1 cellular context compared by ENCODE assay signal in the genomic region with DNA sequence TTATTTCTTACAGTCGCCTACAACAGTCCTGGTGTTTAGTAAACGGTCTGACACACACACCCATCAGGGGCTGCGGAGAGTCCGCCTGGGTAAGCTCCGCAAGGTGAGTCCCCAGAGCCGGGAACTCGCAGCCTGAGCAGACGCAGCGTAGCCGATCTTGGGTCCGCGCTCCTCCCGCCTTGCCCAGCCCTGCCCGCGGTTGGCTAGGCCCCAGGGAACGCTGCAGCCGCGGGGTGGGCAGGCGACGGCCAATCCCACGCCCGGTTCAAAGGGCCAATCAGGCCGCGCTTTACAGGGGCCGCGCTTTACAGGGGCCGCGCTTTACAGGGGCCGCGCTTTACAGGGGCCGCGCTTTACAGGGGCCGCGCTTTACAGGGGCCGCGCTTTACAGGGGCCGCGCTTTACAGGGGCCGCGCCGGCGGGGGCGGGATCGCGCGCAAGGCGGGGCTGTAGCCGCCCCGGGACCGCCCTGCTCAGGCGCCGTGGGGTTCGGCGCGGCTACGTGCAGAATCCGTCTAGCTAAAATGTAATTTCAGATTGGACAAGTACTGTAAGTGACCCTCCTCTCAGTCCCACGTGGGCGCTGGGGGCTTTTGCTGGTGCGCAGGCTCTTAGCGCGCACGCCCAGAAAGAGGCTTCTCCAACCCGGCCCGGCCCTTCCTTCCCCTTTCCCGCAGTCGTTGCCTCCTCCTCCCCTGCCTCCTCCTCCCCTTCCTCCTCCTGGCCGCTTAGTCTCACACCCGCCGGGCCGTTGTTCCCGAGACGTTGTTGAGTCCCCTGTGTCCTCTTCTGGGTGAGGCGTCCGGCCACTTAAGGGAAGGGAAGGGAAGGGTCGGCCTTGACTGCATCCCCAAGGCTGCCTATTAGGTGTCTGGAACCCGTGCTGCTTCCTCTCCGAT.
TF ChIP-seq lines count a peak whose summit lies in the region.

A gene with protein sequence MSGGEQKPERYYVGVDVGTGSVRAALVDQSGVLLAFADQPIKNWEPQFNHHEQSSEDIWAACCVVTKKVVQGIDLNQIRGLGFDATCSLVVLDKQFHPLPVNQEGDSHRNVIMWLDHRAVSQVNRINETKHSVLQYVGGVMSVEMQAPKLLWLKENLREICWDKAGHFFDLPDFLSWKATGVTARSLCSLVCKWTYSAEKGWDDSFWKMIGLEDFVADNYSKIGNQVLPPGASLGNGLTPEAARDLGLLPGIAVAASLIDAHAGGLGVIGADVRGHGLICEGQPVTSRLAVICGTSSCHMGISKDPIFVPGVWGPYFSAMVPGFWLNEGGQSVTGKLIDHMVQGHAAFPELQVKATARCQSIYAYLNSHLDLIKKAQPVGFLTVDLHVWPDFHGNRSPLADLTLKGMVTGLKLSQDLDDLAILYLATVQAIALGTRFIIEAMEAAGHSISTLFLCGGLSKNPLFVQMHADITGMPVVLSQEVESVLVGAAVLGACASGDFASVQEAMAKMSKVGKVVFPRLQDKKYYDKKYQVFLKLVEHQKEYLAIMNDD (plus strand): TSS at position 737 of the 899 bp plus-strand sequence. CDS start 24,456 bp downstream, outside the sequence.

TF ChIP-seq in HepG2, 621 proteins besides CTCF, POLR2A, EP300 and RAD21 (continued from another document and continues in another):
- TF ChIP-seq, protein P1, sequence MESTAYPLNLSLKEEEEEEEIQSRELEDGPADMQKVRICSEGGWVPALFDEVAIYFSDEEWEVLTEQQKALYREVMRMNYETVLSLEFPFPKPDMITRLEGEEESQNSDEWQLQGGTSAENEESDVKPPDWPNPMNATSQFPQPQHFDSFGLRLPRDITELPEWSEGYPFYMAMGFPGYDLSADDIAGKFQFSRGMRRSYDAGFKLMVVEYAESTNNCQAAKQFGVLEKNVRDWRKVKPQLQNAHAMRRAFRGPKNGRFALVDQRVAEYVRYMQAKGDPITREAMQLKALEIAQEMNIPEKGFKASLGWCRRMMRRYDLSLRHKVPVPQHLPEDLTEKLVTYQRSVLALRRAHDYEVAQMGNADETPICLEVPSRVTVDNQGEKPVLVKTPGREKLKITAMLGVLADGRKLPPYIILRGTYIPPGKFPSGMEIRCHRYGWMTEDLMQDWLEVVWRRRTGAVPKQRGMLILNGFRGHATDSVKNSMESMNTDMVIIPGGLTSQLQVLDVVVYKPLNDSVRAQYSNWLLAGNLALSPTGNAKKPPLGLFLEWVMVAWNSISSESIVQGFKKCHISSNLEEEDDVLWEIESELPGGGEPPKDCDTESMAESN (CRISPR knock-in tag; conservative IDR thresholded peaks at IDR 0.05) = peak; percentile 83
- TF ChIP-seq ZSCAN22 (CRISPR knock-in tag; IDR thresholded peaks at IDR 0.05) (peak; percentile 21), ZNF558 (CRISPR knock-in tag; IDR thresholded peaks at IDR 0.05; ENCODE audit: borderline replicate concordance) (peak; percentile 62; the same call in 1 of the 2 replicates), ZNF670 (CRISPR knock-in tag; IDR thresholded peaks at IDR 0.05; ENCODE audit: borderline replicate concordance) (peak; percentile 6; the same call in 1 of the 2 replicates), ZNF274 (CRISPR knock-in tag; IDR thresholded peaks at IDR 0.05) (peak; percentile 78), HOXA7 (CRISPR knock-in tag; IDR thresholded peaks at IDR 0.05) (no peak), SKI (IDR thresholded peaks at IDR 0.05; ENCODE audit: partially characterized antibody) (peak; percentile 51), ZNF564 (CRISPR knock-in tag; IDR thresholded peaks at IDR 0.05) (0 out of 2 replicates have a peak, but pooled peaks have one; percentile 27), ZNF260 (CRISPR knock-in tag; IDR thresholded peaks at IDR 0.05; ENCODE audit: borderline replicate concordance, low read depth) (no peak), REXO4 (CRISPR knock-in tag; IDR thresholded peaks at IDR 0.05; ENCODE audit: borderline replicate concordance) (no peak), ZNF329 (CRISPR knock-in tag; IDR thresholded peaks at IDR 0.05; ENCODE audit: low read depth) (peak; percentile 44; the same call in 1 of the 2 replicates), ELF4 (CRISPR knock-in tag; IDR thresholded peaks at IDR 0.05; ENCODE audit: borderline replicate concordance) (no peak), ZNF713 (CRISPR knock-in tag; IDR thresholded peaks at IDR 0.05) (no peak; the same call in 1 of the 2 replicates), ZNF468 (CRISPR knock-in tag; IDR thresholded peaks at IDR 0.05) (no peak), ADNP (CRISPR knock-in tag; IDR thresholded peaks at IDR 0.05) (no peak), ZNF121 (CRISPR knock-in tag; IDR thresholded peaks at IDR 0.05) (no peak), KDM1A (CRISPR knock-in tag; IDR thresholded peaks at IDR 0.05) (no peak), MIER3 (CRISPR knock-in tag; IDR thresholded peaks at IDR 0.05; ENCODE audit: borderline replicate concordance) (peak; percentile 45; the same call in 1 of the 2 replicates), IRX3 (CRISPR knock-in tag; IDR thresholded peaks at IDR 0.05; ENCODE audit: borderline replicate concordance, low read depth) (no peak)
- TF ChIP-seq, protein P2, sequence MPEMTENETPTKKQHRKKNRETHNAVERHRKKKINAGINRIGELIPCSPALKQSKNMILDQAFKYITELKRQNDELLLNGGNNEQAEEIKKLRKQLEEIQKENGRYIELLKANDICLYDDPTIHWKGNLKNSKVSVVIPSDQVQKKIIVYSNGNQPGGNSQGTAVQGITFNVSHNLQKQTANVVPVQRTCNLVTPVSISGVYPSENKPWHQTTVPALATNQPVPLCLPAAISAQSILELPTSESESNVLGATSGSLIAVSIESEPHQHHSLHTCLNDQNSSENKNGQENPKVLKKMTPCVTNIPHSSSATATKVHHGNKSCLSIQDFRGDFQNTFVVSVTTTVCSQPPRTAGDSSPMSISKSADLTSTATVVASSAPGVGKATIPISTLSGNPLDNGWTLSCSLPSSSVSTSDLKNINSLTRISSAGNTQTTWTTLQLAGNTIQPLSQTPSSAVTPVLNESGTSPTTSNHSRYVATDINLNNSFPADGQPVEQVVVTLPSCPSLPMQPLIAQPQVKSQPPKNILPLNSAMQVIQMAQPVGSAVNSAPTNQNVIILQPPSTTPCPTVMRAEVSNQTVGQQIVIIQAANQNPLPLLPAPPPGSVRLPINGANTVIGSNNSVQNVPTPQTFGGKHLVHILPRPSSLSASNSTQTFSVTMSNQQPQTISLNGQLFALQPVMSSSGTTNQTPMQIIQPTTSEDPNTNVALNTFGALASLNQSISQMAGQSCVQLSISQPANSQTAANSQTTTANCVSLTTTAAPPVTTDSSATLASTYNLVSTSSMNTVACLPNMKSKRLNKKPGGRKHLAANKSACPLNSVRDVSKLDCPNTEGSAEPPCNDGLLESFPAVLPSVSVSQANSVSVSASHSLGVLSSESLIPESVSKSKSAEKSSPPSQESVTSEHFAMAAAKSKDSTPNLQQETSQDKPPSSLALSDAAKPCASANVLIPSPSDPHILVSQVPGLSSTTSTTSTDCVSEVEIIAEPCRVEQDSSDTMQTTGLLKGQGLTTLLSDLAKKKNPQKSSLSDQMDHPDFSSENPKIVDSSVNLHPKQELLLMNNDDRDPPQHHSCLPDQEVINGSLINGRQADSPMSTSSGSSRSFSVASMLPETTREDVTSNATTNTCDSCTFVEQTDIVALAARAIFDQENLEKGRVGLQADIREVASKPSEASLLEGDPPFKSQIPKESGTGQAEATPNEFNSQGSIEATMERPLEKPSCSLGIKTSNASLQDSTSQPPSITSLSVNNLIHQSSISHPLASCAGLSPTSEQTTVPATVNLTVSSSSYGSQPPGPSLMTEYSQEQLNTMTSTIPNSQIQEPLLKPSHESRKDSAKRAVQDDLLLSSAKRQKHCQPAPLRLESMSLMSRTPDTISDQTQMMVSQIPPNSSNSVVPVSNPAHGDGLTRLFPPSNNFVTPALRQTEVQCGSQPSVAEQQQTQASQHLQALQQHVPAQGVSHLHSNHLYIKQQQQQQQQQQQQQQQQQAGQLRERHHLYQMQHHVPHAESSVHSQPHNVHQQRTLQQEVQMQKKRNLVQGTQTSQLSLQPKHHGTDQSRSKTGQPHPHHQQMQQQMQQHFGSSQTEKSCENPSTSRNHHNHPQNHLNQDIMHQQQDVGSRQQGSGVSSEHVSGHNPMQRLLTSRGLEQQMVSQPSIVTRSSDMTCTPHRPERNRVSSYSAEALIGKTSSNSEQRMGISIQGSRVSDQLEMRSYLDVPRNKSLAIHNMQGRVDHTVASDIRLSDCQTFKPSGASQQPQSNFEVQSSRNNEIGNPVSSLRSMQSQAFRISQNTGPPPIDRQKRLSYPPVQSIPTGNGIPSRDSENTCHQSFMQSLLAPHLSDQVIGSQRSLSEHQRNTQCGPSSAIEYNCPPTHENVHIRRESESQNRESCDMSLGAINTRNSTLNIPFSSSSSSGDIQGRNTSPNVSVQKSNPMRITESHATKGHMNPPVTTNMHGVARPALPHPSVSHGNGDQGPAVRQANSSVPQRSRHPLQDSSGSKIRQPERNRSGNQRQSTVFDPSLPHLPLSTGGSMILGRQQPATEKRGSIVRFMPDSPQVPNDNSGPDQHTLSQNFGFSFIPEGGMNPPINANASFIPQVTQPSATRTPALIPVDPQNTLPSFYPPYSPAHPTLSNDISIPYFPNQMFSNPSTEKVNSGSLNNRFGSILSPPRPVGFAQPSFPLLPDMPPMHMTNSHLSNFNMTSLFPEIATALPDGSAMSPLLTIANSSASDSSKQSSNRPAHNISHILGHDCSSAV (CRISPR knock-in tag; IDR thresholded peaks at IDR 0.05; ENCODE audit: borderline replicate concordance) = no peak
- TF ChIP-seq, protein P3, sequence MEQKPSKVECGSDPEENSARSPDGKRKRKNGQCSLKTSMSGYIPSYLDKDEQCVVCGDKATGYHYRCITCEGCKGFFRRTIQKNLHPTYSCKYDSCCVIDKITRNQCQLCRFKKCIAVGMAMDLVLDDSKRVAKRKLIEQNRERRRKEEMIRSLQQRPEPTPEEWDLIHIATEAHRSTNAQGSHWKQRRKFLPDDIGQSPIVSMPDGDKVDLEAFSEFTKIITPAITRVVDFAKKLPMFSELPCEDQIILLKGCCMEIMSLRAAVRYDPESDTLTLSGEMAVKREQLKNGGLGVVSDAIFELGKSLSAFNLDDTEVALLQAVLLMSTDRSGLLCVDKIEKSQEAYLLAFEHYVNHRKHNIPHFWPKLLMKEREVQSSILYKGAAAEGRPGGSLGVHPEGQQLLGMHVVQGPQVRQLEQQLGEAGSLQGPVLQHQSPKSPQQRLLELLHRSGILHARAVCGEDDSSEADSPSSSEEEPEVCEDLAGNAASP (CRISPR knock-in tag; IDR thresholded peaks at IDR 0.05; ENCODE audit: borderline replicate concordance) = peak; percentile 27; the same call in 1 of the 2 replicates
- TF ChIP-seq, protein P4, sequence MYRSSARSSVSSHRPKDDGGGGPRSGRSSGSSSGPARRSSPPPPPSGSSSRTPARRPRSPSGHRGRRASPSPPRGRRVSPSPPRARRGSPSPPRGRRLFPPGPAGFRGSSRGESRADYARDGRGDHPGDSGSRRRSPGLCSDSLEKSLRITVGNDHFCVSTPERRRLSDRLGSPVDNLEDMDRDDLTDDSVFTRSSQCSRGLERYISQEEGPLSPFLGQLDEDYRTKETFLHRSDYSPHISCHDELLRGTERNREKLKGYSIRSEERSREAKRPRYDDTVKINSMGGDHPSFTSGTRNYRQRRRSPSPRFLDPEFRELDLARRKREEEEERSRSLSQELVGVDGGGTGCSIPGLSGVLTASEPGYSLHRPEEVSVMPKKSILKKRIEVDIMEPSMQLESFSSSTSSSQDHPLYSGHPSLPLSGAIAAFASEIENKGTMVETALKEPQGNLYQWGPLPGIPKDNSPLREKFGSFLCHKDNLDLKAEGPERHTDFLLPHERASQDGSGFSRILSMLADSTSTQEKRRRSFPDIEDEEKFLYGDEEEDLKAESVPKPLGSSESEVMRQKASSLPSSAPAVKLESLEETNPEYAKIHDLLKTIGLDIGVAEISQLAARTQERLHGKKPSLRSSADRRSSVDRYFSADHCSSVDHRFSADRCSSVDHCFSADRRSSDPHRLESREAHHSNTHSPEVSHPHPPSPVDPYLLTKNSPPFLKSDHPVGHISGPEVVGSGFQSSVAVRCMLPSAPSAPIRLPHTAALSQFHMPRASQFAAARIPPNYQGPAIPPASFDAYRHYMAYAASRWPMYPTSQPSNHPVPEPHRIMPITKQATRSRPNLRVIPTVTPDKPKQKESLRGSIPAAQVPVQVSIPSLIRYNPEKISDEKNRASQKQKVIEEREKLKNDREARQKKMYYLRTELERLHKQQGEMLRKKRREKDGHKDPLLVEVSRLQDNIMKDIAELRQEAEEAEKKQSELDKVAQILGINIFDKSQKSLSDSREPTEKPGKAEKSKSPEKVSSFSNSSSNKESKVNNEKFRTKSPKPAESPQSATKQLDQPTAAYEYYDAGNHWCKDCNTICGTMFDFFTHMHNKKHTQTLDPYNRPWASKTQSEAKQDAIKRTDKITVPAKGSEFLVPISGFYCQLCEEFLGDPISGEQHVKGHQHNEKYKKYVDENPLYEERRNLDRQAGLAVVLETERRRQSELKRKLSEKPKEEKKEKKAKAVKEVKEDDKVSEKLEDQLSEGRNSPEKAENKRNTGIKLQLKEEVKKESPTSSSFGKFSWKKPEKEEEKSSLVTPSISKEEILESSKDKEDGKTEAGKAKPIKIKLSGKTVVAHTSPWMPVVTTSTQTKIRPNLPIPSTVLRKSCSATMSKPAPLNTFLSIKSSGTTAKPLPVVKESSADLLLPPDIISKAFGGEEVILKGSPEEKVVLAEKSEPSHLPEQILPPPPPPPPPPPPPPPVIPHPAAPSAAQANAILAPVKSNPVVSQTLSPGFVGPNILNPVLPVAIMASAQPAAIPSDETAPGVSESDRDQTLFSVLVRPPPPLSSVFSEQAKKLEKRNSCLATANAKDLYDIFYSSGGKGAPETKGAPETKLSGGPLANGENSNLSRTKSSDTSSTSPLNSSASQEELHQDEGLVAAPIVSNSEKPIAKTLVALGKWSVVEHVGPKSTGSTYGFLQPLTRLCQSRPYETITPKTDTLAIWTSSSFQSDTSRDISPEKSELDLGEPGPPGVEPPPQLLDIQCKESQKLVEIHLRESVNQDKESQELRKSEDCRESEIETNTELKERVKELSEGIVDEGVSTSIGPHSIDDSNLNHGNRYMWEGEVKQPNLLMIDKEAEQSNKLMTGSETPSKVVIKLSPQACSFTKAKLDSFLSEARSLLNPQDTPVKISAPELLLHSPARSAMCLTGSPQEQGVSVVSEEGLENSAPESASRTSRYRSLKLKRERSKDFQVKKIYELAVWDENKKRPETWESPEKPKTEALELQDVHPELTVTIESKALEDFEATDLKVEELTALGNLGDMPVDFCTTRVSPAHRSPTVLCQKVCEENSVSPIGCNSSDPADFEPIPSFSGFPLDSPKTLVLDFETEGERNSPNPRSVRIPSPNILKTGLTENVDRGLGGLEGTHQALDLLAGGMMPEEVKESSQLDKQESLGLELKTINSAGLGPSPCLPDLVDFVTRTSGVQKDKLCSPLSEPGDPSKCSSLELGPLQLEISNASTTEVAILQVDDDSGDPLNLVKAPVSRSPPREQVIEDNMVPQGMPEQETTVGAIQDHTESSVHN (CRISPR knock-in tag; IDR thresholded peaks at IDR 0.05) = no peak
